ENCODE assay signal across 2 cellular contexts in genomic region chr13:100975666-100976065, GRCh38.
DNase-seq lines count a peak whose midpoint lies in the region; ATAC-seq and TF ChIP-seq lines count a peak whose summit lies in the region.
"Not testable (repeated sequence)": the region's sequence is repeated elsewhere in the genome, so short reads cannot be mapped to it uniquely, and the experiment has no call there.

No MANE protein-coding gene starts in this region.

- not testable (repeated sequence) for H3K4me1 ChIP-seq in testis

- not testable (repeated sequence) for H3K36me3 ChIP-seq in testis (ENCODE audit: low read depth, missing control alignments)

- not testable (repeated sequence) for TF ChIP-seq CTCF in testis (IDR thresholded peaks at IDR 0.05)

- not testable (repeated sequence) for ATAC-seq in Right ventricle myocardium inferior

- not testable (repeated sequence) for H3K27me3 ChIP-seq in testis

- not testable (repeated sequence) for H3K9me3 ChIP-seq in testis

- not testable (repeated sequence) for TF ChIP-seq POLR2A in testis (IDR thresholded peaks at IDR 0.05)

- peak overlapping the region; percentile 32 to 36 for H3K4me3 ChIP-seq in testis

- WGBS in testis, 2 donors = 62% methylated on average over 19 of the region's 31 CpGs; no CpG with 5 or more reads in 1 of the 2 donors

- peak; percentile 26 for DNase-seq in Right ventricle myocardium inferior (ENCODE audit: missing footprints)
- DNase-seq in testis = not testable (repeated sequence)

- intact Hi-C loops in Right ventricle myocardium inferior (cut with DNase I); testis (cut with DNase I; ENCODE audit: low total_unique reads): not testable (repeated sequence)

- not testable (repeated sequence) for H3K27ac ChIP-seq in testis
